ENCODE assay signal across 16 cellular contexts in the genomic region with DNA sequence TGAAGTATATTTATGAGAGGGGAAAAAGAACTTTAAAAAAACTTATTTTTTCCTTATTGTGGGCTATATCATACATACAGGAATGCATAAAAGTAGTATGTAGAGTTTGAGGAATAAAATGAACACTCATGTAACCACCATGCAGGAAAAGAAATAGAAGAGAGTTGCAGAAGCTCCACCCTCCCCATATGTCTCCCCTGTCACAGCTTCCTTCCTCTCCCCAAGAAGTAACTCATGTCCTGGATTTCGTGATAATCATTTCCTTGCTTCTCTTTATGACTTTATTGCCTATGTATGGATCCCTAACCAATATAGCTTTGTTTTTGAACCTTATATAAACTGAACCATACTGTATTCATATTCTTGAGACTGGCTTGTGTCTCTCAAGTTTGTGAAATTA.
"Had no signal": no experiment of that assay in that cellular context is flagged by ENCODE, and none has a peak within 500 bp of the region (broad histone marks: within the 10 kb centered on the region; RNA-seq: fewer than 3 reads in every experiment).

No MANE protein-coding gene starts in this region.

- DNase-seq: activated CD4-positive, alpha-beta memory T cell treated with anti-CD3 and anti-CD28 coated beads, Interleukin-2, amount 10 ng/mL, durations not matched to agents 7 days and 5 days; activated CD4-positive, alpha-beta T cell treated with anti-CD3 and anti-CD28 coated beads for 36 hours; activated gamma-delta T cell treated with Interleukin-2 at 50 U/mL for 16 hours; activated T-cell treated with anti-CD3 and anti-CD28 coated beads, Interleukin-2, amount 50 U/mL, for 72 hours; foreskin melanocyte; head of caudate nucleus; mesendoderm; nucleus accumbens; posterior cingulate gyrus; retina; stimulated activated CD4-positive, alpha-beta T cell treated with anti-CD3 and anti-CD28 coated beads, Interleukin-12 subunit alpha, Interleukin-12 subunit beta, amount 100 ng/mL, for 4 hours; stimulated activated CD4-positive, alpha-beta T cell treated with anti-CD3 and anti-CD28 coated beads, Interleukin-2, amount 100 ng/mL, for 24 hours; T1000 had no signal

- H3K27ac ChIP-seq: epithelial cell of prostate had no signal

- ATAC-seq: activated CD4-positive, alpha-beta T cell treated with anti-CD3 and anti-CD28 coated beads for 36 hours; activated T-cell treated with anti-CD3 and anti-CD28 coated beads, Interleukin-2, amount 50 U/mL, for 72 hours; stimulated activated effector memory CD8-positive, alpha-beta T cell treated with anti-CD3 and anti-CD28 coated beads, Interleukin-12 subunit alpha, Interleukin-12 subunit beta, amount 100 ng/mL, for 72 hours had no signal

- FAIRE-seq: astrocyte had no signal
